11 cellular contexts compared by ENCODE assay signal in the genomic region with DNA sequence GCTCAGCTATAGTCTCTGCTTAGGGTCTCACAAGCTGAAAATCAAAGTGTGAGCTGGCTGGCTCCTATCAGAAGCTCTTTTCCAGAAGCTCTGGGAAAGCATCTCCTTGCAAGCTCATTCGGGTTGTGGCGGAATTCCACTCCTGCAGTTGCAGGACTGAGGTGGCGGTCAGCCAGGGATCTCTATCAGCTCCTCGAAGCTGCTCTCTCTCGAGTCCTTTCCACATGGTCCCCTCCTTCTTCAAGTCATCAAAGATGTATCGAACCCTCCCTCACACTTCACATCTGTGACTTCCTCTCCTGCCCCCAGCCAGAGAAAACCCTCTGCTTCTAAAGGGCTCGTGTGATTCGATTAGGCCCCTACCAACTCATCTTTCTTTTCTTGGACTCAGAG.
DNase-seq lines count a peak whose midpoint lies in the region; ATAC-seq and TF ChIP-seq lines count a peak whose summit lies in the region.
"Had no signal": no experiment of that assay in that cellular context is flagged by ENCODE, and none has a peak within 500 bp of the region (broad histone marks: within the 10 kb centered on the region; RNA-seq: fewer than 3 reads in every experiment).

No MANE protein-coding gene starts in this region.

- DNase-seq in GM23248 (peak; percentile 77), breast epithelium (ENCODE audit: low spot score in 2 of 2) (peak in 1 of 2 donors; percentile 69), hepatocyte (ENCODE audit: low spot score) (peak; percentile 63), NCI-H1930 (lab: John Stamatoyannopoulos, UW) (no peak), AML-193 (lab: John Stamatoyannopoulos, UW) (no peak)
- DNase-seq in stimulated activated CD4-positive, alpha-beta T cell treated with anti-CD3 and anti-CD28 coated beads, Interleukin-12 subunit alpha, Interleukin-12 subunit beta, amount 100 ng/mL, for 4 hours: no peak
- DNase-seq: activated naive CD4-positive, alpha-beta T cell treated with anti-CD3 and anti-CD28 coated beads for 36 hours; NCI-H2081 treated with DMSO at 0.1 percent for 48 hours; T-helper 17 cell had no signal

- H2AFZ ChIP-seq in GM23248 (no peak overlapping the region), hepatocyte (no peak overlapping the region)

- H3K27me3 ChIP-seq in GM23248 (replicated peaks; ENCODE audit: insufficient read depth) (no peaks in the 10 kb centered on the region), breast epithelium (no peaks in the 10 kb centered on the region), hepatocyte (no peaks in the 10 kb centered on the region), skeletal muscle satellite cell (ENCODE audit: control insufficient read depth, insufficient read depth, low read length) (no peaks in the 10 kb centered on the region)

- 36 to 39% methylated on average over 8 of the region's 8 CpGs for WGBS in GM23248 (ENCODE audit: low coverage in 1 of 2, low lambda C conversion rate in 2 of 2, missing lambda C conversion rate in 2 of 2), 2 experiments
- 57% methylated on average over 8 of the region's 8 CpGs for WGBS in hepatocyte (ENCODE audit: low lambda C conversion rate, missing lambda C conversion rate)

- ATAC-seq in HG03354 (IDR thresholded peaks at IDR 0.05; ENCODE audit: poor library complexity, severe bottlenecking, unreplicated experiment): no peak
- ATAC-seq: T-helper 17 cell had no signal

- TF ChIP-seq CTCF in breast epithelium (IDR thresholded peaks at IDR 0.05): no peak
- no peak for TF ChIP-seq CTCF in hepatocyte (IDR thresholded peaks at IDR 0.05; ENCODE audit: poor library complexity)

- peaks cover 48% of the 10 kb centered on the region for H3F3A ChIP-seq in GM23248 (ENCODE audit: insufficient read depth)

- peak overlapping the region; percentile 75 for H3K4me2 ChIP-seq in GM23248 (ENCODE audit: unreplicated experiment)
- H3K4me2 ChIP-seq in hepatocyte: peak overlapping the region; percentile 31
- H3K4me2 ChIP-seq in skeletal muscle satellite cell (ENCODE audit: low read length): no peak overlapping the region

- no peaks in the 10 kb centered on the region for H3K9me2 ChIP-seq in GM23248 (ENCODE audit: insufficient read depth)
- no peaks in the 10 kb centered on the region for H3K9me2 ChIP-seq in hepatocyte (replicated peaks; ENCODE audit: insufficient read depth)

- no peaks in the 10 kb centered on the region for H3K79me2 ChIP-seq in GM23248 (ENCODE audit: insufficient read depth)
- no peaks in the 10 kb centered on the region for H3K79me2 ChIP-seq in hepatocyte

- no peaks in the 10 kb centered on the region for H4K20me1 ChIP-seq in GM23248 (ENCODE audit: insufficient read depth)
- no peaks in the 10 kb centered on the region for H4K20me1 ChIP-seq in hepatocyte (ENCODE audit: insufficient read depth, poor library complexity, severe bottlenecking)

- H3K27ac ChIP-seq in GM23248: peak overlapping the region; percentile 94
- H3K27ac ChIP-seq in breast epithelium: peak overlapping the region; percentile 93 to 99
- peak overlapping the region; percentile 93 for H3K27ac ChIP-seq in hepatocyte

- TF ChIP-seq POLR2A in breast epithelium (IDR thresholded peaks at IDR 0.05): no peak

- H3K4me3 ChIP-seq in GM23248 (no peak overlapping the region), breast epithelium (no peak overlapping the region), hepatocyte (no peak overlapping the region), skeletal muscle satellite cell (ENCODE audit: low read length) (no peak overlapping the region)

- peaks cover 62% of the 10 kb centered on the region for H3K4me1 ChIP-seq in GM23248 (ENCODE audit: insufficient read depth)
- H3K4me1 ChIP-seq in breast epithelium: peaks cover 41 to 46% of the 10 kb centered on the region in 2 donors
- peaks cover 76% of the 10 kb centered on the region for H3K4me1 ChIP-seq in hepatocyte (ENCODE audit: insufficient read depth)
- H3K4me1 ChIP-seq in skeletal muscle satellite cell (ENCODE audit: control insufficient read depth, insufficient read depth, low read length): peaks cover 84% of the 10 kb centered on the region

- H3K9ac ChIP-seq in GM23248 (peak overlapping the region; percentile 66; the same call in 1 of the 2 replicates), skeletal muscle satellite cell (ENCODE audit: low read depth, low read length) (peak overlapping the region; percentile 75)

- H3K9me3 ChIP-seq in GM23248 (ENCODE audit: low read depth) (no peaks in the 10 kb centered on the region), breast epithelium (no peaks in the 10 kb centered on the region), hepatocyte (ENCODE audit: low read depth) (no peaks in the 10 kb centered on the region), skeletal muscle satellite cell (replicated peaks; ENCODE audit: low read length) (no peaks in the 10 kb centered on the region)

- in situ Hi-C loops in GM23248 (cut with MboI): no loop called here

- intact Hi-C loops in breast epithelium (cut with DNase I; ENCODE audit: low total_unique reads): loop anchor here (10.0 kb wide), 1 partner anchor 50 kb away; no protein-coding TSS in a partner anchor

- H3K36me3 ChIP-seq in GM23248 (ENCODE audit: low read depth) (no peaks in the 10 kb centered on the region), breast epithelium (no peaks in the 10 kb centered on the region), hepatocyte (replicated peaks; ENCODE audit: insufficient read depth, low read depth) (no peaks in the 10 kb centered on the region), skeletal muscle satellite cell (ENCODE audit: insufficient read depth, low read length) (no peaks in the 10 kb centered on the region)

Comparison
In these comparisons a context has a peak if more than half of its experiments do, and no peak if none do; other contexts are left out.
1. DNase-seq: peak in GM23248 (single experiment) and hepatocyte (single experiment); none in NCI-H1930 (0 of 2), stimulated activated CD4-positive, alpha-beta T cell treated with anti-CD3 and anti-CD28 coated beads, Interleukin-12 subunit alpha, Interleukin-12 subunit beta, amount 100 ng/mL, for 4 hours (single experiment) and AML-193 (0 of 2).
2. Peak in every context shown above with its lines, with median percentiles within 50 percentile points of each other: H3K27ac ChIP-seq.